In the genomic region with DNA sequence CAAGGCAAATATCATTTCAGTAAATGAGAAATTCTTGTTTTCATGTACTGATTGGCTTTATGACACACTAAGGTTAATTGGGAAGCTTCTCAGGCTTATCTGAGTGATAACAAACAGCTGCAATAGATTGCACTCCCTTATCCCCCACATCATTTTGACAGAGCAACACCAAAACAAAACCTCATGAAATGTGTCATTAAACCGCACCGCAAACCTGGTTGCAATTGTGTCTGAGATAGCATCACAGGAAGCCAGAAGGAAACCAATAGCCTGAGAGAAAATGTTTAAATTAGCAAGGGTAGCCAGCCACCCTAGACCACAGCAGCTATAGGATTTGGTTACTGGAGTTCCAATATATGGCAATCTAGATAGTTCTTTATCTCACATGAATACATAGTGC, we compare ENCODE assay signal across 8 cellular contexts.
A peak's percentile ranks its signal among the peaks of the same experiment; 100 is the strongest.
DNase-seq lines count a peak whose midpoint lies in the region; ATAC-seq and TF ChIP-seq lines count a peak whose summit lies in the region.
"Had no signal": no experiment of that assay in that cellular context is flagged by ENCODE, and none has a peak within 500 bp of the region (broad histone marks: within the 10 kb centered on the region; RNA-seq: fewer than 3 reads in every experiment).

No MANE protein-coding gene starts in this region.

- no peaks in the 10 kb centered on the region for H3K36me3 ChIP-seq in WERI-Rb-1

- peaks cover 3% of the 10 kb centered on the region for H3K27me3 ChIP-seq in WERI-Rb-1 (ENCODE audit: insufficient read depth, low read depth, severe bottlenecking)

- no peak overlapping the region for H3K4me3 ChIP-seq in WERI-Rb-1 (ENCODE audit: low read depth, low read length)

- H3K9me3 ChIP-seq in WERI-Rb-1 (ENCODE audit: severe bottlenecking) = no peaks in the 10 kb centered on the region

- ATAC-seq in GM19468 (IDR thresholded peaks at IDR 0.05; ENCODE audit: extremely low read depth, unreplicated experiment) = peak; percentile 66
- ATAC-seq in HG03378 (IDR thresholded peaks at IDR 0.05; ENCODE audit: unreplicated experiment) = peak; percentile 80
- ATAC-seq in GM19328 (IDR thresholded peaks at IDR 0.05; ENCODE audit: unreplicated experiment) = no peak
- ATAC-seq: left colon had no signal

- H3K27ac ChIP-seq in WERI-Rb-1 = no peak overlapping the region

- no peak for TF ChIP-seq CTCF in WERI-Rb-1 (IDR thresholded peaks at IDR 0.05; ENCODE audit: low read depth, low read length)

- DNase-seq in activated T-cell treated with anti-CD3 and anti-CD28 coated beads for 4 hours (peak; percentile 4), NCI-H1930 (lab: John Stamatoyannopoulos, UW) (no peak), WERI-Rb-1 (no peak)
- peak; percentile 16 to 18 for DNase-seq in stimulated activated CD8-positive, alpha-beta memory T cell treated with anti-CD3 and anti-CD28 coated beads, Interleukin-7, amount 100 ng/mL, for 4 hours (ENCODE audit: low read depth in 2 of 2)
- DNase-seq: left colon had no signal

Comparison
In these comparisons a context has a peak if more than half of its experiments do, and no peak if none do; other contexts are left out.
1. DNase-seq: peak in activated T-cell treated with anti-CD3 and anti-CD28 coated beads for 4 hours (single experiment) and stimulated activated CD8-positive, alpha-beta memory T cell treated with anti-CD3 and anti-CD28 coated beads, Interleukin-7, amount 100 ng/mL, for 4 hours (2 of 2); none in NCI-H1930 (0 of 2) and WERI-Rb-1 (single experiment).